ENCODE assay signal across 2 cellular contexts in genomic region chr12:57012600-57013465, GRCh38.
TF ChIP-seq lines count a peak whose summit lies in the region.

No MANE protein-coding gene starts in this region.

TF ChIP-seq in GM23338, 12 proteins besides CTCF, POLR2A, EP300 and RAD21:
- TF ChIP-seq POLR2AphosphoS5 (IDR thresholded peaks at IDR 0.05; ENCODE audit: low read depth) (no peak), ZNF462 (CRISPR knock-in tag; IDR thresholded peaks at IDR 0.05) (no peak), STAT1 (IDR thresholded peaks at IDR 0.05; ENCODE audit: unreplicated experiment) (no peak), EZH2 (IDR thresholded peaks at IDR 0.05; ENCODE audit: low read depth, unreplicated experiment) (no peak), ZNF114 (CRISPR knock-in tag; IDR thresholded peaks at IDR 0.05) (no peak), NANOG (IDR thresholded peaks at IDR 0.05; ENCODE audit: borderline replicate concordance) (no peak), CREB1 (CRISPR knock-in tag; IDR thresholded peaks at IDR 0.05; ENCODE audit: low read depth) (no peak), ZNF331 (CRISPR knock-in tag; IDR thresholded peaks at IDR 0.05; ENCODE audit: low read depth) (no peak), JUNB (IDR thresholded peaks at IDR 0.05; ENCODE audit: unreplicated experiment) (no peak), EZH2phosphoT487 (IDR thresholded peaks at IDR 0.05; ENCODE audit: unreplicated experiment) (no peak)
- TF ChIP-seq, protein P1, sequence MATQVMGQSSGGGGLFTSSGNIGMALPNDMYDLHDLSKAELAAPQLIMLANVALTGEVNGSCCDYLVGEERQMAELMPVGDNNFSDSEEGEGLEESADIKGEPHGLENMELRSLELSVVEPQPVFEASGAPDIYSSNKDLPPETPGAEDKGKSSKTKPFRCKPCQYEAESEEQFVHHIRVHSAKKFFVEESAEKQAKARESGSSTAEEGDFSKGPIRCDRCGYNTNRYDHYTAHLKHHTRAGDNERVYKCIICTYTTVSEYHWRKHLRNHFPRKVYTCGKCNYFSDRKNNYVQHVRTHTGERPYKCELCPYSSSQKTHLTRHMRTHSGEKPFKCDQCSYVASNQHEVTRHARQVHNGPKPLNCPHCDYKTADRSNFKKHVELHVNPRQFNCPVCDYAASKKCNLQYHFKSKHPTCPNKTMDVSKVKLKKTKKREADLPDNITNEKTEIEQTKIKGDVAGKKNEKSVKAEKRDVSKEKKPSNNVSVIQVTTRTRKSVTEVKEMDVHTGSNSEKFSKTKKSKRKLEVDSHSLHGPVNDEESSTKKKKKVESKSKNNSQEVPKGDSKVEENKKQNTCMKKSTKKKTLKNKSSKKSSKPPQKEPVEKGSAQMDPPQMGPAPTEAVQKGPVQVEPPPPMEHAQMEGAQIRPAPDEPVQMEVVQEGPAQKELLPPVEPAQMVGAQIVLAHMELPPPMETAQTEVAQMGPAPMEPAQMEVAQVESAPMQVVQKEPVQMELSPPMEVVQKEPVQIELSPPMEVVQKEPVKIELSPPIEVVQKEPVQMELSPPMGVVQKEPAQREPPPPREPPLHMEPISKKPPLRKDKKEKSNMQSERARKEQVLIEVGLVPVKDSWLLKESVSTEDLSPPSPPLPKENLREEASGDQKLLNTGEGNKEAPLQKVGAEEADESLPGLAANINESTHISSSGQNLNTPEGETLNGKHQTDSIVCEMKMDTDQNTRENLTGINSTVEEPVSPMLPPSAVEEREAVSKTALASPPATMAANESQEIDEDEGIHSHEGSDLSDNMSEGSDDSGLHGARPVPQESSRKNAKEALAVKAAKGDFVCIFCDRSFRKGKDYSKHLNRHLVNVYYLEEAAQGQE (IDR thresholded peaks at IDR 0.05; ENCODE audit: unreplicated experiment), result no peak
- TF ChIP-seq, protein P2, sequence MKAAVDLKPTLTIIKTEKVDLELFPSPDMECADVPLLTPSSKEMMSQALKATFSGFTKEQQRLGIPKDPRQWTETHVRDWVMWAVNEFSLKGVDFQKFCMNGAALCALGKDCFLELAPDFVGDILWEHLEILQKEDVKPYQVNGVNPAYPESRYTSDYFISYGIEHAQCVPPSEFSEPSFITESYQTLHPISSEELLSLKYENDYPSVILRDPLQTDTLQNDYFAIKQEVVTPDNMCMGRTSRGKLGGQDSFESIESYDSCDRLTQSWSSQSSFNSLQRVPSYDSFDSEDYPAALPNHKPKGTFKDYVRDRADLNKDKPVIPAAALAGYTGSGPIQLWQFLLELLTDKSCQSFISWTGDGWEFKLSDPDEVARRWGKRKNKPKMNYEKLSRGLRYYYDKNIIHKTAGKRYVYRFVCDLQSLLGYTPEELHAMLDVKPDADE (IDR thresholded peaks at IDR 0.05), result no peak

TF ChIP-seq in Ishikawa, 13 proteins besides CTCF, POLR2A, EP300 and RAD21:
- TF ChIP-seq EGR1 (IDR thresholded peaks at IDR 0.05) (no peak), USF1 (IDR thresholded peaks at IDR 0.05) (0 out of 2 replicates have a peak, but pooled peaks have one; percentile 37)
TF ChIP-seq in Ishikawa: peak in this region for 1.
